31 cellular contexts compared by ENCODE assay signal in genomic region chr4:854356-854755, GRCh38. TPM values are rescaled to one million over a fixed set of nuclear protein-coding genes. Genes with fewer than 3 reads are reported as not detected.
"Had no signal": no experiment of that assay in that cellular context is flagged by ENCODE, and none has a peak within 500 bp of the region (broad histone marks: within the 10 kb centered on the region; RNA-seq: fewer than 3 reads in every experiment).

No MANE protein-coding gene starts in this region.

- H3K27me3 ChIP-seq: body of pancreas, breast epithelium, MG63, SJCRH30 had no signal

- ATAC-seq: activated CD8-positive, alpha-beta T cell treated with anti-CD3 and anti-CD28 coated beads, Interleukin-2, amount 10 ng/mL, durations not matched to agents 7 days and 5 days; body of pancreas; Panc1 had no signal

- H3K4me1 Mint-ChIP-seq: activated CD4-positive, alpha-beta T cell treated with anti-CD3 and anti-CD28 coated beads, Interleukin-2, amount 10 ng/mL, durations not matched to agents 24 days and 14 days had no signal

- H3K36me3 ChIP-seq: breast epithelium, MG63 had no signal

- H3K27ac Mint-ChIP-seq: activated CD4-positive, alpha-beta T cell treated with anti-CD3 and anti-CD28 coated beads, Interleukin-2, amount 10 ng/mL, durations not matched to agents 24 days and 14 days; activated CD8-positive, alpha-beta T cell treated with anti-CD3 and anti-CD28 coated beads, Interleukin-2, amount 10 ng/mL, durations not matched to agents 7 days and 5 days; activated naive CD8-positive, alpha-beta T cell treated with anti-CD3 and anti-CD28 coated beads, Interleukin-2, amount 10 ng/mL, durations not matched to agents 7 days and 5 days; activated T-cell treated with anti-CD3 and anti-CD28 coated beads, Interleukin-2, amount 50 U/mL, for 24 hours; activated T-helper 2 cell treated with anti-CD3 and anti-CD28 coated beads, Interferon-gamma antibody, Interleukin-2, Interleukin-4, amounts not matched to agents 10 μg/mL and 5 μg/mL and 100 μg/mL, durations not matched to agents 14 hours and 24 hours and 36 hours had no signal

- H3K4me1 ChIP-seq: body of pancreas, breast epithelium, SJCRH30 had no signal

- H3K27ac ChIP-seq: body of pancreas, breast epithelium, SJCRH30, SK-N-MC had no signal

- H3K27me3 Mint-ChIP-seq: activated CD4-positive, alpha-beta T cell treated with anti-CD3 and anti-CD28 coated beads, Interleukin-2, amount 10 ng/mL, durations not matched to agents 24 days and 14 days; activated naive CD8-positive, alpha-beta T cell treated with anti-CD3 and anti-CD28 coated beads, Interleukin-2, amount 10 ng/mL, durations not matched to agents 7 days and 5 days; activated T-cell treated with anti-CD3 and anti-CD28 coated beads, Interleukin-2, amount 50 U/mL, for 24 hours had no signal

- H3K4me3 Mint-ChIP-seq: activated CD4-positive, alpha-beta T cell treated with anti-CD3 and anti-CD28 coated beads, Interleukin-2, amount 10 ng/mL, durations not matched to agents 24 days and 14 days; activated CD8-positive, alpha-beta T cell treated with anti-CD3 and anti-CD28 coated beads, Interleukin-2, amount 10 ng/mL, durations not matched to agents 7 days and 5 days; activated naive CD8-positive, alpha-beta T cell treated with anti-CD3 and anti-CD28 coated beads, Interleukin-2, amount 10 ng/mL, durations not matched to agents 7 days and 5 days; activated T-cell treated with anti-CD3 and anti-CD28 coated beads, Interleukin-2, amount 50 U/mL, for 24 hours had no signal

- H3K9me3 ChIP-seq: body of pancreas, breast epithelium, MG63 had no signal

- H3K9me3 Mint-ChIP-seq: activated T-cell treated with anti-CD3 and anti-CD28 coated beads, Interleukin-2, amount 50 U/mL, for 24 hours had no signal

- DNase-seq: activated CD4-positive, alpha-beta T cell treated with anti-CD3 and anti-CD28 coated beads, Interleukin-2, amount 10 ng/mL, durations not matched to agents 24 days and 14 days; activated CD4-positive, alpha-beta T cell treated with anti-CD3 and anti-CD28 coated beads, Interleukin-2, amount 50 U/mL, for 4 hours; activated CD8-positive, alpha-beta T cell treated with anti-CD3 and anti-CD28 coated beads, Interleukin-2, amount 10 ng/mL, durations not matched to agents 7 days and 5 days; activated gamma-delta T cell; activated naive CD4-positive, alpha-beta T cell treated with Interleukin-2 at 50 U/mL for 16 hours; activated naive CD8-positive, alpha-beta T cell treated with anti-CD3 and anti-CD28 coated beads, Interleukin-2, amount 10 ng/mL, durations not matched to agents 7 days and 5 days; activated T-cell treated with anti-CD3 and anti-CD28 coated beads, Interleukin-2, amount 50 U/mL, for 24 hours; amygdala; Kasumi-1; KG1; MG63; NCI-H1048; NCI-H1105 treated with DMSO at 0.1 percent for 48 hours; NCI-H1436; NCI-H1694; NCI-H1930; NCI-H2081 treated with DMSO at 0.1 percent for 48 hours; NCI-H226; NCI-H446 treated with DMSO at 0.1 percent for 48 hours; NCI-H524; NCI-H69; NCI-H82; SJCRH30; T1000 had no signal

- H3K4me3 ChIP-seq: body of pancreas, breast epithelium, MG63, SJCRH30, SK-N-MC had no signal

- FAIRE-seq: astrocyte had no signal

RNA-seq across cellular contexts. Expression of gene CPLX1, which starts 28.4 kb away (rescaled TPM):
- total RNA-seq: RPMI7951 had no signal
